In the genomic region with DNA sequence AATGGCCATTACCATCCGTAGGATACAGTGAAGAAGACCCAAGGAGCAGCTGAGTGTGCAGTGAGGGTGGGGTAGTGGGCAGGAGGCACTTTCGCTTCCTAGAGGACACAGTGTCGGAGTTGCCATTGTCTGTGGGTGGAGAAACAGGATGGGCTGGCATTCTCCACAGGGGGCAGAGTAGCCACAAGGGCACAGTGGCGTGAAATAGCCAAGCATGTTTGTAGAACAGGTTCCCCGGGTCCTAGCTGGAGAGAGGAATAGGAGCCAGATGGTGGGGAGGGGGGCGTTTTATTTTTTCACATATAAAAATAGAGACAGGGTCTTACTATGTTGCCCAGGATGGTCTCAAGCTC, we compare ENCODE assay signal across 11 cellular contexts. TPM values are rescaled to one million over a fixed set of nuclear protein-coding genes. Genes with fewer than 3 reads are reported as not detected.
DNase-seq lines count a peak whose midpoint lies in the region; ATAC-seq and TF ChIP-seq lines count a peak whose summit lies in the region.
"Had no signal": no experiment of that assay in that cellular context is flagged by ENCODE, and none has a peak within 500 bp of the region (broad histone marks: within the 10 kb centered on the region; RNA-seq: fewer than 3 reads in every experiment).

No MANE protein-coding gene starts in this region.

- H4K8ac ChIP-seq in mesendoderm (ENCODE audit: low read depth, low read length), result no peak overlapping the region

- peak overlapping the region; percentile 4 for H3K23ac ChIP-seq in mesendoderm (ENCODE audit: low read length)

- H3K27me3 ChIP-seq in right atrium auricular region (no peaks in the 10 kb centered on the region), mesendoderm (ENCODE audit: insufficient read depth, low read length, poor library complexity) (no peaks in the 10 kb centered on the region), vagina (no peaks in the 10 kb centered on the region)

- H3K27ac Mint-ChIP-seq in activated T-helper 17 cell treated with anti-CD3 and anti-CD28 coated beads, Interleukin-2, amount 50 U/mL, for 72 hours, result peak overlapping the region; percentile 66

- WGBS in mesendoderm (ENCODE audit: extremely low coverage, insufficient coverage, low lambda C conversion rate), result no CpG with 5 or more reads among the region's 6 CpGs

- no peak overlapping the region for H3K4ac ChIP-seq in mesendoderm (ENCODE audit: low read depth, low read length)

- H2BK15ac ChIP-seq in mesendoderm (replicated peaks; ENCODE audit: low read depth), result no peak overlapping the region

- no peak overlapping the region for H2BK5ac ChIP-seq in mesendoderm (ENCODE audit: low read length)

- DNase-seq in right atrium auricular region (ENCODE audit: low spot score) (no peak), Right ventricle myocardium superior (no peak), mesendoderm (no peak), vagina (ENCODE audit: extremely low spot score in 2 of 2) (no peak), NCI-H2227 treated with DMSO at 0.1 percent for 48 hours (lab: John Stamatoyannopoulos, UW) (no peak), NCI-H1694 (lab: John Stamatoyannopoulos, UW) (no peak)
- DNase-seq: activated T-cell treated with anti-CD3 and anti-CD28 coated beads for 4 hours; DMS153; stimulated activated CD4-positive, alpha-beta T cell treated with anti-CD3 and anti-CD28 coated beads, Interleukin-2, amount 100 ng/mL, for 48 hours had no signal

- H3K9me3 Mint-ChIP-seq in activated T-helper 17 cell treated with anti-CD3 and anti-CD28 coated beads, Interleukin-2, amount 50 U/mL, for 72 hours, result no peaks in the 10 kb centered on the region

- peak overlapping the region; percentile 100 for H3K4me3 Mint-ChIP-seq in activated T-helper 17 cell treated with anti-CD3 and anti-CD28 coated beads, Interleukin-2, amount 50 U/mL, for 72 hours

- ATAC-seq in Right ventricle myocardium superior (ENCODE audit: poor library complexity), result no peak
- ATAC-seq in activated T-helper 17 cell treated with anti-CD3 and anti-CD28 coated beads, Interleukin-2, amount 50 U/mL, for 72 hours (replicated peaks), result no peak
- ATAC-seq in HG02884 (IDR thresholded peaks at IDR 0.05; ENCODE audit: unreplicated experiment), result no peak

- no peaks in the 10 kb centered on the region for H3K36me3 ChIP-seq in right atrium auricular region
- H3K36me3 ChIP-seq in mesendoderm (ENCODE audit: control insufficient read depth, insufficient read depth, low read length), result no peaks in the 10 kb centered on the region
- no peaks in the 10 kb centered on the region for H3K36me3 ChIP-seq in vagina

- peak overlapping the region; percentile 92 to 94 for H3K27ac ChIP-seq in right atrium auricular region
- no peak overlapping the region for H3K27ac ChIP-seq in mesendoderm (ENCODE audit: low read depth, low read length)
- peak overlapping the region; percentile 45 for H3K27ac ChIP-seq in vagina

- peaks cover 37% of the 10 kb centered on the region for H3K4me1 Mint-ChIP-seq in activated T-helper 17 cell treated with anti-CD3 and anti-CD28 coated beads, Interleukin-2, amount 50 U/mL, for 72 hours

- TF ChIP-seq POLR2A in vagina (IDR thresholded peaks at IDR 0.05), result no peak

- H2AK5ac ChIP-seq in mesendoderm (ENCODE audit: low read length), result no peak overlapping the region

- no peak overlapping the region for H3K18ac ChIP-seq in mesendoderm (ENCODE audit: low read length)

- no peak overlapping the region for H4K5ac ChIP-seq in mesendoderm (ENCODE audit: low read length)

- H3K4me2 ChIP-seq in mesendoderm (ENCODE audit: low read length), result no peak overlapping the region

- TF ChIP-seq CTCF in right atrium auricular region (IDR thresholded peaks at IDR 0.05) (no peak), vagina (IDR thresholded peaks at IDR 0.05) (no peak)

- H3K9ac ChIP-seq in mesendoderm (ENCODE audit: low read length), result no peak overlapping the region

- H3K4me3 ChIP-seq in right atrium auricular region (peak overlapping the region; percentile 79 to 83), mesendoderm (ENCODE audit: low read length) (no peak overlapping the region), vagina (no peak overlapping the region)

- H3K9me3 ChIP-seq in right atrium auricular region (no peaks in the 10 kb centered on the region), vagina (no peaks in the 10 kb centered on the region)

- peaks cover 18% of the 10 kb centered on the region for H3K79me1 ChIP-seq in mesendoderm (ENCODE audit: low read length)

- H3K27me3 Mint-ChIP-seq in activated T-helper 17 cell treated with anti-CD3 and anti-CD28 coated beads, Interleukin-2, amount 50 U/mL, for 72 hours, result no peaks in the 10 kb centered on the region

- peaks cover 0 to 59% of the 10 kb centered on the region in 2 donors for H3K4me1 ChIP-seq in right atrium auricular region
- peaks cover 9% of the 10 kb centered on the region for H3K4me1 ChIP-seq in mesendoderm (ENCODE audit: control insufficient read depth, low read depth, low read length)
- H3K4me1 ChIP-seq in vagina, result peaks cover 53% of the 10 kb centered on the region

- no peak overlapping the region for H2BK120ac ChIP-seq in mesendoderm (ENCODE audit: low read depth, low read length)

- H3K36me3 Mint-ChIP-seq in activated T-helper 17 cell treated with anti-CD3 and anti-CD28 coated beads, Interleukin-2, amount 50 U/mL, for 72 hours (ENCODE audit: low read depth), result peaks cover 84% of the 10 kb centered on the region

- peaks cover 68% of the 10 kb centered on the region for H3K79me2 ChIP-seq in mesendoderm (ENCODE audit: control insufficient read depth, insufficient read depth, low read length)

- H3K56ac ChIP-seq in mesendoderm (ENCODE audit: low read length), result no peak overlapping the region

- intact Hi-C loops in Right ventricle myocardium superior (cut with DNase I) (loop anchor here (10.0 kb wide), 1 partner anchor 49 kb away; no protein-coding TSS in a partner anchor), vagina (cut with DNase I) (loop anchor here (2.0 kb wide), 1 partner anchor 47 kb away; no protein-coding TSS in a partner anchor)

RNA-seq across cellular contexts. Expression of gene SLC6A6, which starts 3.5 kb away (rescaled TPM):
- total RNA-seq in right atrium auricular region (10 to 100 TPM; 81.5 to 85.9 TPM), Right ventricle myocardium superior (13.5 TPM), vagina (30.7 TPM)
- 100 to 1,000 TPM in 1 of 2 donors, 10 to 100 TPM in 1; 80.1 to 219 TPM for total RNA-seq in activated T-helper 17 cell treated with anti-CD3 and anti-CD28 coated beads, Interleukin-2, amount 50 U/mL, for 72 hours
- polyA plus RNA-seq in mesendoderm (2013, experiment 1 of 2), result 50.8 TPM
- 51.5 TPM for polyA plus RNA-seq in mesendoderm (2013, experiment 2 of 2)

Comparison
In these comparisons a context has a peak if more than half of its experiments do, and no peak if none do; other contexts are left out.
1. H3K4me3 ChIP-seq: peak in right atrium auricular region (2 of 2); none in mesendoderm (single experiment) and vagina (0 of 2).